10 cellular contexts compared by ENCODE assay signal in genomic region chr10:133637846-133638235, GRCh38. TPM values are rescaled to one million over a fixed set of nuclear protein-coding genes. Genes with fewer than 3 reads are reported as not detected.
DNase-seq lines count a peak whose midpoint lies in the region; ATAC-seq and TF ChIP-seq lines count a peak whose summit lies in the region.
"Not testable (repeated sequence)": the region's sequence is repeated elsewhere in the genome, so short reads cannot be mapped to it uniquely, and the experiment has no call there.
"Had no signal": no experiment of that assay in that cellular context is flagged by ENCODE, and none has a peak within 500 bp of the region (broad histone marks: within the 10 kb centered on the region; RNA-seq: fewer than 3 reads in every experiment).

No MANE protein-coding gene starts in this region.

- H3K9ac ChIP-seq in ES-I3 (ENCODE audit: low read depth, low read length) = peak overlapping the region; percentile 30; the same call in 1 of the 2 replicates

- not testable (repeated sequence) for H3K27me3 ChIP-seq in BE2C, MG63
- peaks cover 62% of the 10 kb centered on the region for H3K27me3 ChIP-seq in left ventricle myocardium inferior (ENCODE audit: low read depth)

- not testable (repeated sequence) for H3K4me1 ChIP-seq in BE2C; ES-I3 (ENCODE audit: insufficient read depth, low read length); left ventricle myocardium inferior

- H3K4me3 Mint-ChIP-seq in activated CD8-positive, alpha-beta T cell treated with anti-CD3 and anti-CD28 coated beads for 36 hours = peak overlapping the region; percentile 36
- peak overlapping the region; percentile 37 for H3K4me3 Mint-ChIP-seq in activated naive CD8-positive, alpha-beta T cell treated with anti-CD3 and anti-CD28 coated beads for 36 hours
- peak overlapping the region; percentile 13 for H3K4me3 Mint-ChIP-seq in stimulated activated naive CD8-positive, alpha-beta T cell treated with anti-CD3 and anti-CD28 coated beads, Interleukin-15, Interleukin-2, amounts not matched to agents 100 ng/mL and 50 ng/mL, for 24 hours

- not testable (repeated sequence) for TF ChIP-seq CTCF in BE2C (IDR thresholded peaks at IDR 0.05; ENCODE audit: low read depth, low read length); activated CD8-positive, alpha-beta T cell treated with anti-CD3 and anti-CD28 coated beads for 36 hours (IDR thresholded peaks at IDR 0.05); left ventricle myocardium inferior (IDR thresholded peaks at IDR 0.05; ENCODE audit: borderline replicate concordance)

- POLR2A ChIA-PET in activated CD8-positive, alpha-beta T cell treated with anti-CD3 and anti-CD28 coated beads for 36 hours (lab: Charles Lee) = not testable (repeated sequence)

- H3K27ac ChIP-seq in left ventricle myocardium inferior (replicated peaks) = not testable (repeated sequence)

- not testable (repeated sequence) for H3K27me3 Mint-ChIP-seq in activated CD8-positive, alpha-beta T cell treated with anti-CD3 and anti-CD28 coated beads for 36 hours; activated naive CD8-positive, alpha-beta T cell treated with anti-CD3 and anti-CD28 coated beads for 36 hours; stimulated activated naive CD8-positive, alpha-beta T cell treated with anti-CD3 and anti-CD28 coated beads, Interleukin-15, Interleukin-2, amounts not matched to agents 100 ng/mL and 50 ng/mL, for 24 hours

- H3K4me1 Mint-ChIP-seq in activated CD8-positive, alpha-beta T cell treated with anti-CD3 and anti-CD28 coated beads for 36 hours (ENCODE audit: low read depth); activated naive CD8-positive, alpha-beta T cell treated with anti-CD3 and anti-CD28 coated beads for 36 hours; stimulated activated naive CD8-positive, alpha-beta T cell treated with anti-CD3 and anti-CD28 coated beads, Interleukin-15, Interleukin-2, amounts not matched to agents 100 ng/mL and 50 ng/mL, for 24 hours (ENCODE audit: low read depth): not testable (repeated sequence)

- not testable (repeated sequence) for H3K36me3 Mint-ChIP-seq in activated CD8-positive, alpha-beta T cell treated with anti-CD3 and anti-CD28 coated beads for 36 hours (ENCODE audit: low read depth); activated naive CD8-positive, alpha-beta T cell treated with anti-CD3 and anti-CD28 coated beads for 36 hours; stimulated activated naive CD8-positive, alpha-beta T cell treated with anti-CD3 and anti-CD28 coated beads, Interleukin-15, Interleukin-2, amounts not matched to agents 100 ng/mL and 50 ng/mL, for 24 hours (ENCODE audit: low read depth)

- H3K4me3 ChIP-seq in BE2C (ENCODE audit: low read depth, low read length) = peak overlapping the region; percentile 35; the same call in 1 of the 2 replicates
- peak overlapping the region; percentile 18; the same call in 1 of the 2 replicates for H3K4me3 ChIP-seq in MG63
- peak overlapping the region; percentile 40 for H3K4me3 ChIP-seq in left ventricle myocardium inferior

- H3K36me3 ChIP-seq in BE2C; ES-I3 (ENCODE audit: insufficient read depth, low read length); MG63; left ventricle myocardium inferior: not testable (repeated sequence)

- ATAC-seq in activated CD8-positive, alpha-beta T cell treated with anti-CD3 and anti-CD28 coated beads for 36 hours = not testable (repeated sequence)

- not testable (repeated sequence) for H3K27ac Mint-ChIP-seq in activated CD8-positive, alpha-beta T cell treated with anti-CD3 and anti-CD28 coated beads for 36 hours; activated naive CD8-positive, alpha-beta T cell treated with anti-CD3 and anti-CD28 coated beads for 36 hours; stimulated activated naive CD8-positive, alpha-beta T cell treated with anti-CD3 and anti-CD28 coated beads, Interleukin-15, Interleukin-2, amounts not matched to agents 100 ng/mL and 50 ng/mL, for 24 hours

- not testable (repeated sequence) for H3K9me3 ChIP-seq in BE2C; ES-I3 (ENCODE audit: control insufficient read depth, insufficient read depth, low read length); MG63; left ventricle myocardium inferior (replicated peaks)

- CTCF ChIA-PET in activated CD8-positive, alpha-beta T cell treated with anti-CD3 and anti-CD28 coated beads for 36 hours (lab: Charles Lee) = not testable (repeated sequence)

- intact Hi-C loops in activated CD8-positive, alpha-beta T cell treated with anti-CD3 and anti-CD28 coated beads for 36 hours (cut with micrococcal nuclease); left ventricle myocardium inferior (cut with micrococcal nuclease): not testable (repeated sequence)

- H3K9me3 Mint-ChIP-seq in activated CD8-positive, alpha-beta T cell treated with anti-CD3 and anti-CD28 coated beads for 36 hours; activated naive CD8-positive, alpha-beta T cell treated with anti-CD3 and anti-CD28 coated beads for 36 hours; stimulated activated naive CD8-positive, alpha-beta T cell treated with anti-CD3 and anti-CD28 coated beads, Interleukin-15, Interleukin-2, amounts not matched to agents 100 ng/mL and 50 ng/mL, for 24 hours: not testable (repeated sequence)

- not testable (repeated sequence) for DNase-seq in BE2C; MG63; activated CD8-positive, alpha-beta T cell treated with anti-CD3 and anti-CD28 coated beads for 36 hours; activated naive CD8-positive, alpha-beta T cell treated with anti-CD3 and anti-CD28 coated beads for 36 hours; left ventricle myocardium inferior

RNA-seq across cellular contexts. Expression of gene FRG2B, which starts 11.2 kb away (rescaled TPM):
- not detected for polyA plus RNA-seq in BE2C (2012; ENCODE audit: insufficient read depth, insufficient read length, low read depth)
- not detected in 2 replicates for total RNA-seq in MG63 (2014; rRNA removed; shearing (Covaris generic); ENCODE audit: low replicate concordance)
- total RNA-seq in activated CD8-positive, alpha-beta T cell treated with anti-CD3 and anti-CD28 coated beads for 36 hours = not detected
- total RNA-seq in activated naive CD8-positive, alpha-beta T cell treated with anti-CD3 and anti-CD28 coated beads for 36 hours = not detected
- total RNA-seq in left ventricle myocardium inferior = not detected
- total RNA-seq: IMR-90, Right ventricle myocardium superior had no signal
- polyA plus RNA-seq: CD8-positive, alpha-beta memory T cell; IMR-90 had no signal
